1 cellular context compared by ENCODE assay signal in the genomic region with DNA sequence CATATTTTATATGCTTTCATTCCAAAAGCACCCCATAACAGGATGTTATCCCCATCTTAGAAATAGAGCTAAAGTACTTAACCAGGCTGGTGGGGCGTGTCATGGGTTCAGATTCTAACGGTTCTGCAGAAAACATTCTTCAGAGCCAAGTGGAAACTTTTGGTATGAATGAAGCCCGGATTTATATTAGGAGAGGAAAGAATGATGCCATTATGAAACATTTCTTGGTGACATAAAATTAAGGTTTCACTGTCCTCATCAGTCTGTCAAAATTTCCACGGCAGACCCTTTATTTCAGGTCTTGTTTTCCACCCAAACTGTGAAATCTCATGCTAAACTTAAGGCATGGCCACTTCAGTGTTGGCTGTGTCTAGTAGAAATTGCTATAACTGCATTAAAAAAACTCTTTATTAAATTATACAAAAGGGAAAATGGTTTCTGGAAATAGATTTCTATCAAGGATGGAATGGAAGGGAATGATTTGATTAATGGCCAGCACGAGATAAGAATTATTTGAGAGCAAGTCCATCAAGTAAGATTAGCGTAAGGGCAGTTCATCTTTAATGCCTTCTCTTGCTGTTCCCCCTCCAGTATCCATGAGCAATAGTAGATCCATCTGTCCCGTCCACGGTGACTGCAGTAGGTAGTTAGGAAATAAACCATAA.
A peak's percentile ranks its signal among the peaks of the same experiment; 100 is the strongest.
TF ChIP-seq lines count a peak whose summit lies in the region.

No MANE protein-coding gene starts in this region.

TF ChIP-seq in SK-N-SH treated with all-trans-retinoic acid at 6 μM for 48 hours, 23 proteins besides CTCF, POLR2A, EP300 and RAD21 (continued from another document):
- TF ChIP-seq, protein P1, sequence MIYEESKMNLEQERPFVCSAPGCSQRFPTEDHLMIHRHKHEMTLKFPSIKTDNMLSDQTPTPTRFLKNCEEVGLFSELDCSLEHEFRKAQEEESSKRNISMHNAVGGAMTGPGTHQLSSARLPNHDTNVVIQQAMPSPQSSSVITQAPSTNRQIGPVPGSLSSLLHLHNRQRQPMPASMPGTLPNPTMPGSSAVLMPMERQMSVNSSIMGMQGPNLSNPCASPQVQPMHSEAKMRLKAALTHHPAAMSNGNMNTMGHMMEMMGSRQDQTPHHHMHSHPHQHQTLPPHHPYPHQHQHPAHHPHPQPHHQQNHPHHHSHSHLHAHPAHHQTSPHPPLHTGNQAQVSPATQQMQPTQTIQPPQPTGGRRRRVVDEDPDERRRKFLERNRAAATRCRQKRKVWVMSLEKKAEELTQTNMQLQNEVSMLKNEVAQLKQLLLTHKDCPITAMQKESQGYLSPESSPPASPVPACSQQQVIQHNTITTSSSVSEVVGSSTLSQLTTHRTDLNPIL (CRISPR knock-in tag; IDR thresholded peaks at IDR 0.05; ENCODE audit: low read depth) = peak; percentile 86
- TF ChIP-seq ZNF565 (CRISPR knock-in tag; conservative IDR thresholded peaks at IDR 0.05; ENCODE audit: low read depth) = no peak
- TF ChIP-seq ZNF8 (CRISPR knock-in tag; IDR thresholded peaks at IDR 0.05) = peak; percentile 40; the same call in 1 of the 2 replicates
- TF ChIP-seq PATZ1 (CRISPR knock-in tag; IDR thresholded peaks at IDR 0.05; ENCODE audit: borderline replicate concordance) = no peak
